Comparison of ENCODE assay signal across 17 cellular contexts in the genomic region with DNA sequence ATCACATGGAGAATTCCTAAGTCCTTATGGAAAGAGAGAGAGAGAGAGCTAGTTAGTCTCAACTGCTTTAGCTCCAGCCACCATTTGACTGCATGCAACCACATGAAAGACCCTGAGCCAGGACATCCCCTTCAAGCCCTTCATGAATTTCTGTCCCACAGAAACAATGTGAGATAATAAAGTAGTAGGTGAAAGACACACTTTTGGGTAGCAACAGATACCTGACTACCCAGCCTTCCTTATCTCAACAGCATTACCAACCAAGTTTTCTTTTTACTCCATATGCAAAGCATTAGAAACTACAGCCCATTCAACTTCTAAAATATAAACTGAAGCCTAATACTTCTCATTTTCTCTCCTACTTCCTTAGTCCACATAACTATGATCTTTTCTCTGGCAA. TPM values are rescaled to one million over a fixed set of nuclear protein-coding genes. Genes with fewer than 3 reads are reported as not detected.
"Had no signal": no experiment of that assay in that cellular context is flagged by ENCODE, and none has a peak within 500 bp of the region (broad histone marks: within the 10 kb centered on the region; RNA-seq: fewer than 3 reads in every experiment).

No MANE protein-coding gene starts in this region.

- H3K36me3 Mint-ChIP-seq: neural progenitor cell had no signal

- H3K27ac ChIP-seq: adrenal gland, neural progenitor cell, psoas muscle, right lobe of liver, SJSA1 had no signal

- H3K9me3 ChIP-seq: adrenal gland, psoas muscle, right lobe of liver, SJSA1 had no signal

- H3K4me1 ChIP-seq: adrenal gland, neural progenitor cell, psoas muscle, right lobe of liver, SJSA1 had no signal

- H3K27me3 Mint-ChIP-seq: activated B cell treated with CpG ODN at 0.5 μM for 24 hours had no signal

- ATAC-seq: esophagus mucosa, psoas muscle, right lobe of liver had no signal

- H3K36me3 ChIP-seq: adrenal gland, neural progenitor cell, right lobe of liver, SJSA1 had no signal

- H3K4me3 Mint-ChIP-seq: activated B cell treated with CpG ODN at 0.5 μM for 24 hours; mesothelial cell of epicardium; neural progenitor cell; T-helper 2 cell treated with Interferon-gamma antibody and Interleukin-4, amounts not matched to agents 5 μg/mL and 100 μg/mL, for 36 hours had no signal

- H3K27me3 ChIP-seq: adrenal gland, neural progenitor cell, right lobe of liver, SJSA1 had no signal

- H3K4me3 ChIP-seq: adrenal gland, lung, neural progenitor cell, psoas muscle, right lobe of liver, SJSA1 had no signal

- DNase-seq: activated B cell treated with CpG ODN at 0.5 μM for 24 hours; activated CD4-positive, alpha-beta T cell treated with anti-CD3 and anti-CD28 coated beads, Interleukin-2, amount 50 U/mL, for 48 hours; activated CD8-positive, alpha-beta memory T cell treated with anti-CD3 and anti-CD28 coated beads, Interleukin-2, amount 50 U/mL, for 4 hours; activated effector memory CD4-positive, alpha-beta T cell treated with Interleukin-2 at 50 U/mL for 16 hours; adrenal gland; islet precursor cell; psoas muscle; right lobe of liver; SW 1271 had no signal

- H3K27ac Mint-ChIP-seq: activated B cell treated with CpG ODN at 0.5 μM for 24 hours, mesothelial cell of epicardium, neural progenitor cell had no signal

- H3K4me1 Mint-ChIP-seq: activated B cell treated with CpG ODN at 0.5 μM for 24 hours, neural progenitor cell had no signal

RNA-seq across cellular contexts. Expression of a gene that starts 23.2 kb away (rescaled TPM):
- total RNA-seq: activated B cell treated with CpG ODN at 0.5 μM for 24 hours, dermis microvascular lymphatic vessel endothelial cell, mesothelial cell of epicardium, osteocyte, SJSA1 had no signal
